ENCODE assay signal across 27 cellular contexts in the genomic region with DNA sequence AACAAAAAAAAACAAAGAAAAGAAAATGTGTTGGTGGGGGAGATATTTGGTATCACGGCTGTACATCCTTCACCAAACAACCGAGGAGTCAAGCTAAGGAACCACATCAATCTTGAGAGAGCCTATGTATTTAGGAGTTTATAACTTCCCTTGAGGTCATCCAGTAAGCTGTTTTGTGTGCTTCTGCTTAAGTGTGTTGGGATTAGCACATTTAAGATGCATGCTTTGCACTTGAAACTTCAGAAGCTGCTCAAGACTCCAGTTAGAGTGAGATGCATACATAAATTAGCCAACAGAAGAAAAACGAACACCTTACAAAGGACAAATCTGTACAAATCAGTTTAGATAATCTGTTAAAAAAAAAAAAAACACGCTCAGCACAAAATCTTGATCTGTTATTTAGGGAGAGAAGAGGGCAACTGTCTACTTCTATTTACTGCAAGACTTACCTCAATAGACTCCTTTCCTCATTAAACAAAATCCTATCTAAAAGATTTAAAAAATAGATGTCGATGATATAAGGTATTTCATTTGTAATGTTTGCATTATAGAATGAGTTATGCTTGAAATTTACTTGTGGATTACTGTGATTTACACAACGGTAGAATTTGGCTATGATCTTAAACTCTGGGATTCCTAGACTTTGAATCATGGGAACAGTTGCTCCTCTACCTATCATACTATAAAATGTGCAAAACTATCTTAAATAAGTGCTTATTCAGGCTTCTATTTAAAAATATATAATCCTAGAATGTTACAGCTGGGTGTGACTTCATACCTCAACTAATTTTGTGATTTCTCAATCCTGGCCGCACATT.
"Had no signal": no experiment of that assay in that cellular context is flagged by ENCODE, and none has a peak within 500 bp of the region (broad histone marks: within the 10 kb centered on the region; RNA-seq: fewer than 3 reads in every experiment).

No MANE protein-coding gene starts in this region.

- H3K4me2 ChIP-seq: hepatocyte had no signal

- H2AFZ ChIP-seq: hepatocyte had no signal

- H3K27ac Mint-ChIP-seq: activated CD4-positive, alpha-beta T cell treated with anti-CD3 and anti-CD28 coated beads, Interleukin-2, amount 10 ng/mL, durations not matched to agents 24 days and 14 days; activated CD8-positive, alpha-beta memory T cell treated with anti-CD3 and anti-CD28 coated beads, Interleukin-2, amount 10 ng/mL, durations not matched to agents 7 days and 5 days; activated CD8-positive, alpha-beta T cell treated with anti-CD3 and anti-CD28 coated beads for 36 hours; activated naive CD8-positive, alpha-beta T cell; activated T-cell treated with anti-CD3 and anti-CD28 coated beads, Interleukin-2, amount 50 U/mL, for 72 hours; mesothelial cell of epicardium had no signal

- H3K4me1 ChIP-seq: adrenal gland, uterus had no signal

- ATAC-seq: activated CD8-positive, alpha-beta memory T cell treated with anti-CD3 and anti-CD28 coated beads, Interleukin-2, amount 10 ng/mL, durations not matched to agents 7 days and 5 days; activated CD8-positive, alpha-beta T cell treated with anti-CD3 and anti-CD28 coated beads for 36 hours; activated T-cell treated with anti-CD3 and anti-CD28 coated beads, Interleukin-2, amount 50 U/mL, for 72 hours; gastroesophageal sphincter; left cardiac atrium; right cardiac atrium; stimulated activated naive CD8-positive, alpha-beta T cell treated with anti-CD3 and anti-CD28 coated beads, Interleukin-15, Interleukin-2, amounts not matched to agents 100 U/mL and 50 U/mL, for 24 hours had no signal

- H3K79me2 ChIP-seq: hepatocyte had no signal

- H3K9me3 ChIP-seq: adrenal gland, ascending aorta, gastroesophageal sphincter, testis, uterus had no signal

- H3K27me3 ChIP-seq: adrenal gland, ascending aorta, brain microvascular endothelial cell, gastroesophageal sphincter, hepatocyte, testis, uterus had no signal

- H3K9me3 Mint-ChIP-seq: activated CD4-positive, alpha-beta T cell treated with anti-CD3 and anti-CD28 coated beads, Interleukin-2, amount 10 ng/mL, durations not matched to agents 24 days and 14 days; activated CD8-positive, alpha-beta T cell treated with anti-CD3 and anti-CD28 coated beads for 36 hours; activated T-cell treated with anti-CD3 and anti-CD28 coated beads, Interleukin-2, amount 50 U/mL, for 72 hours; mesothelial cell of epicardium; naive B cell; neural crest cell had no signal

- H3K27me3 Mint-ChIP-seq: activated CD4-positive, alpha-beta T cell treated with anti-CD3 and anti-CD28 coated beads, Interleukin-2, amount 10 ng/mL, durations not matched to agents 24 days and 14 days; activated CD8-positive, alpha-beta memory T cell treated with anti-CD3 and anti-CD28 coated beads, Interleukin-2, amount 10 ng/mL, durations not matched to agents 7 days and 5 days; activated CD8-positive, alpha-beta T cell treated with anti-CD3 and anti-CD28 coated beads for 36 hours; naive B cell had no signal

- H3K27ac ChIP-seq: adrenal gland, ascending aorta, brain microvascular endothelial cell, gastroesophageal sphincter, hepatocyte, testis, uterus had no signal

- FAIRE-seq: endothelial cell of umbilical vein, keratinocyte had no signal

- H3K4me3 Mint-ChIP-seq: activated CD4-positive, alpha-beta T cell treated with anti-CD3 and anti-CD28 coated beads, Interleukin-2, amount 10 ng/mL, durations not matched to agents 24 days and 14 days; activated CD8-positive, alpha-beta memory T cell treated with anti-CD3 and anti-CD28 coated beads, Interleukin-2, amount 10 ng/mL, durations not matched to agents 7 days and 5 days; activated CD8-positive, alpha-beta T cell treated with anti-CD3 and anti-CD28 coated beads for 36 hours; activated naive CD8-positive, alpha-beta T cell; activated T-cell treated with anti-CD3 and anti-CD28 coated beads, Interleukin-2, amount 50 U/mL, for 72 hours; mesothelial cell of epicardium; naive B cell; neural crest cell had no signal

- H3K36me3 Mint-ChIP-seq: activated CD8-positive, alpha-beta memory T cell treated with anti-CD3 and anti-CD28 coated beads, Interleukin-2, amount 10 ng/mL, durations not matched to agents 7 days and 5 days; naive B cell had no signal

- H3K4me3 ChIP-seq: adrenal gland, ascending aorta, gastroesophageal sphincter, hepatocyte, testis, uterus had no signal

- DNase-seq: activated CD4-positive, alpha-beta T cell treated with anti-CD3 and anti-CD28 coated beads, Interleukin-2, amount 10 ng/mL, durations not matched to agents 24 days and 14 days; activated CD4-positive, CD25-positive, alpha-beta regulatory T cell treated with anti-CD3 and anti-CD28 coated beads, Interleukin-2, amount 50 U/mL, for 72 hours; activated CD8-positive, alpha-beta memory T cell treated with anti-CD3 and anti-CD28 coated beads, Interleukin-2, amount 10 ng/mL, durations not matched to agents 7 days and 5 days; activated CD8-positive, alpha-beta T cell treated with anti-CD3 and anti-CD28 coated beads for 36 hours; activated naive CD4-positive, alpha-beta T cell; activated T-cell treated with anti-CD3 and anti-CD28 coated beads, Interleukin-2, amount 50 U/mL, for 72 hours; adrenal gland; brain microvascular endothelial cell; caudate nucleus; left cardiac atrium; mammary epithelial cell; naive B cell; nucleus accumbens; right cardiac atrium; stimulated activated CD4-positive, alpha-beta T cell treated with anti-CD3 and anti-CD28 coated beads, Interleukin-2, amount 100 ng/mL, for 48 hours; stimulated activated naive CD8-positive, alpha-beta T cell treated with anti-CD3 and anti-CD28 coated beads, Interleukin-15, Interleukin-2, amounts not matched to agents 100 U/mL and 50 U/mL, for 24 hours; T-helper 2 cell; testis; uterus had no signal

- H3K4me1 Mint-ChIP-seq: activated CD4-positive, alpha-beta T cell treated with anti-CD3 and anti-CD28 coated beads, Interleukin-2, amount 10 ng/mL, durations not matched to agents 24 days and 14 days; naive B cell had no signal
